In the genomic region with DNA sequence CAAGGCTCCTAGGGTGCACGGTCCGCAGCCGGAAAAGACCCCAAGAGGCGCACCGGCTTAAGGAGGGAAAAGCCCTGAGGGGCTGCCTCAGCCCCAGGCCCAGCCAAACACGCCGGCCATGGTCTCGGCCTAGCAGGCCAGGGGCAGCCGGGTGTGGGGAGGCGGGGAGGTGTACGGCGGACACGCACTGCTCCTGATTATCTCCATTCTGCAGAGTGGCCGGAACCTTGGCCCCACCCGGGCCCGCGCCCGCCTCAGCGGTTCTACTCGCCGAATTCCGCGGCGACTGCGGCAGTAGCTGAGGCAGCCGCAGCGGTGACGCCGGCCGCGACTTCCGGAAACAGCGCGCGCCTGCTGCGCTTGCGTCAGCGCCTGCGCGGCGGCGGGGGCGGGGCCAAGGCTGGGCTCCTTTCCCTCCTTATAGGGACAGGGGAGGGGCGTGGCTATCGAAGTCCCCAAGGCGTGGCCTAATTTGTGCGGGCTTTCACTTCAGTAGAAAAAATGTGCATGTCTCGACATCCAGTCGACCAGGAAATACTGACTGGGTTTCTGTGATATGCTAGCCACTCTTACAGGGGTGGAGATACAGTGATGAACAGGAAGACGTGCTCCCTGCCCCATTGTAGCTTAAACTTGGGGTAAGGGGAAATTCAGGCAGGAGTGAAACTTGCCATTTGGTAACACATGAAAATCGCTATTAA, we compare ENCODE assay signal across 8 cellular contexts. TPM values are rescaled to one million over a fixed set of nuclear protein-coding genes. Genes with fewer than 3 reads are reported as not detected.
DNase-seq lines count a peak whose midpoint lies in the region; ATAC-seq and TF ChIP-seq lines count a peak whose summit lies in the region.

A gene with protein sequence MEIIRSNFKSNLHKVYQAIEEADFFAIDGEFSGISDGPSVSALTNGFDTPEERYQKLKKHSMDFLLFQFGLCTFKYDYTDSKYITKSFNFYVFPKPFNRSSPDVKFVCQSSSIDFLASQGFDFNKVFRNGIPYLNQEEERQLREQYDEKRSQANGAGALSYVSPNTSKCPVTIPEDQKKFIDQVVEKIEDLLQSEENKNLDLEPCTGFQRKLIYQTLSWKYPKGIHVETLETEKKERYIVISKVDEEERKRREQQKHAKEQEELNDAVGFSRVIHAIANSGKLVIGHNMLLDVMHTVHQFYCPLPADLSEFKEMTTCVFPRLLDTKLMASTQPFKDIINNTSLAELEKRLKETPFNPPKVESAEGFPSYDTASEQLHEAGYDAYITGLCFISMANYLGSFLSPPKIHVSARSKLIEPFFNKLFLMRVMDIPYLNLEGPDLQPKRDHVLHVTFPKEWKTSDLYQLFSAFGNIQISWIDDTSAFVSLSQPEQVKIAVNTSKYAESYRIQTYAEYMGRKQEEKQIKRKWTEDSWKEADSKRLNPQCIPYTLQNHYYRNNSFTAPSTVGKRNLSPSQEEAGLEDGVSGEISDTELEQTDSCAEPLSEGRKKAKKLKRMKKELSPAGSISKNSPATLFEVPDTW (minus strand): TSS at position 342 of the 701 bp plus-strand sequence. CDS start 135 bp downstream, at position 207.

- 2% methylated on average over 24 of the region's 51 CpGs for WGBS in suprapubic skin

- ATAC-seq in HG02588 (IDR thresholded peaks at IDR 0.05; ENCODE audit: unreplicated experiment): peak; percentile 47
- peak; percentile 68 to 72 for ATAC-seq in activated naive CD4-positive, alpha-beta T cell treated with anti-CD3 and anti-CD28 coated beads, Interleukin-2, amount 50 U/mL, for 72 hours

- no peaks in the 10 kb centered on the region for H3K9me3 ChIP-seq in suprapubic skin

- DNase-seq in GM04503 (ENCODE audit: low read depth) (peak; percentile 79), NCI-H1105 (lab: John Stamatoyannopoulos, UW) (peak; percentile 92), SKM-1 (lab: John Stamatoyannopoulos, UW; ENCODE audit: unreplicated experiment) (peak; percentile 95), glomerular endothelial cell (ENCODE audit: extremely low read depth, low read depth, low spot score) (peak; percentile 80), occipital lobe (lab: John Stamatoyannopoulos, UW) (peak; percentile 90), suprapubic skin (ENCODE audit: low spot score in 2 of 2) (peak; percentile 97 to 99)
- DNase-seq in activated naive CD4-positive, alpha-beta T cell treated with anti-CD3 and anti-CD28 coated beads, Interleukin-2, amount 50 U/mL, for 72 hours (ENCODE audit: low spot score in 2 of 2): peak; percentile 98

- no peaks in the 10 kb centered on the region for H3K27me3 ChIP-seq in suprapubic skin

- no peak for TF ChIP-seq EP300 in suprapubic skin (IDR thresholded peaks at IDR 0.05)

- peak within 1 kb of the TSS; percentile 96 for H3K4me3 ChIP-seq in suprapubic skin

- no peak for TF ChIP-seq CTCF in suprapubic skin (IDR thresholded peaks at IDR 0.05)

- H3K4me1 ChIP-seq in suprapubic skin: peaks cover 43% of the 10 kb centered on the region

- H3K27ac Mint-ChIP-seq in activated naive CD4-positive, alpha-beta T cell treated with anti-CD3 and anti-CD28 coated beads, Interleukin-2, amount 50 U/mL, for 72 hours: peak within 1 kb of the TSS; percentile 97 to 99

- peaks cover 25 to 34% of the 10 kb centered on the region in 2 donors for H3K36me3 Mint-ChIP-seq in activated naive CD4-positive, alpha-beta T cell treated with anti-CD3 and anti-CD28 coated beads, Interleukin-2, amount 50 U/mL, for 72 hours

- H3K9me3 Mint-ChIP-seq in activated naive CD4-positive, alpha-beta T cell treated with anti-CD3 and anti-CD28 coated beads, Interleukin-2, amount 50 U/mL, for 72 hours: no peaks in the 10 kb centered on the region

- peak; percentile 49 to 90 for TF ChIP-seq POLR2A in suprapubic skin (IDR thresholded peaks at IDR 0.05)

- peaks cover 26% of the 10 kb centered on the region for H3K36me3 ChIP-seq in suprapubic skin

- peak within 1 kb of the TSS; percentile 86 for H3K27ac ChIP-seq in suprapubic skin

RNA-seq across cellular contexts. Expression of the gene that starts here (rescaled TPM):
- total RNA-seq in activated naive CD4-positive, alpha-beta T cell treated with anti-CD3 and anti-CD28 coated beads, Interleukin-2, amount 50 U/mL, for 72 hours: 10 to 100 TPM; 32.2 to 48.9 TPM
- total RNA-seq in glomerular endothelial cell (21.6 and 24.6 TPM in 2 replicates), occipital lobe (25.6 TPM), suprapubic skin (10 to 100 TPM; 33.7 to 44.6 (median 37.1) TPM)

Comparison
In these comparisons a context has a peak if more than half of its experiments do, and no peak if none do; other contexts are left out.
1. Peak in every context shown above with its lines: DNase-seq, ATAC-seq, H3K4me3 ChIP-seq and H3K27ac ChIP-seq.